In genomic region chr16:55832788-55833583, GRCh38 we compare ENCODE assay signal across 1 cellular context.
TF ChIP-seq lines count a peak whose summit lies in the region.

Gene CES1 (minus strand): TSS chr16:55833096. CDS start chr16:55833055, 41 bp downstream.

TF ChIP-seq in GM12878, 131 proteins besides CTCF, POLR2A, EP300 and RAD21:
- TF ChIP-seq SIX5 (IDR thresholded peaks at IDR 0.05; ENCODE audit: low read depth, low read length, severe bottlenecking), result no peak
